In genomic region chr4:74539043-74539790, GRCh38 we compare ENCODE assay signal across 13 cellular contexts.
DNase-seq lines count a peak whose midpoint lies in the region; ATAC-seq and TF ChIP-seq lines count a peak whose summit lies in the region.
"Had no signal": no experiment of that assay in that cellular context is flagged by ENCODE, and none has a peak within 500 bp of the region (broad histone marks: within the 10 kb centered on the region; RNA-seq: fewer than 3 reads in every experiment).

No MANE protein-coding gene starts in this region.

- H3K36me3 ChIP-seq in GM23248 (ENCODE audit: low read depth) (no peaks in the 10 kb centered on the region), esophagus muscularis mucosa (no peaks in the 10 kb centered on the region)
- H3K36me3 ChIP-seq: sigmoid colon had no signal

- DNase-seq in GM23248 (peak; percentile 52), amniotic epithelial cell (ENCODE audit: low read depth) (peak; percentile 11), kidney glomerular epithelial cell (lab: John Stamatoyannopoulos, UW) (peak; percentile 73), cortex of kidney (lab: John Stamatoyannopoulos, UW) (no peak), GM13976 (ENCODE audit: low spot score) (no peak), esophagus muscularis mucosa (ENCODE audit: extremely low spot score) (no peak)
- DNase-seq: activated CD4-positive, alpha-beta T cell treated with anti-CD3 and anti-CD28 coated beads, Interleukin-2, amount 10 ng/mL, durations not matched to agents 7 days and 5 days; DMS 273 treated with DMSO at 0.1 percent for 48 hours; naive B cell; NCI-H2171; sigmoid colon; T-cell had no signal

- H2AFZ ChIP-seq in GM23248 = peak overlapping the region; percentile 18; the same call in 1 of the 2 replicates

- no peaks in the 10 kb centered on the region for H3K79me2 ChIP-seq in GM23248 (ENCODE audit: insufficient read depth)

- H3K9me2 ChIP-seq in GM23248 (ENCODE audit: insufficient read depth) = no peaks in the 10 kb centered on the region

- ATAC-seq in HG02870 (IDR thresholded peaks at IDR 0.05; ENCODE audit: unreplicated experiment) = no peak
- ATAC-seq: T-cell had no signal

- H3K9ac ChIP-seq in GM23248 = no peak overlapping the region

- H3K9me3 ChIP-seq in GM23248 (ENCODE audit: low read depth) (no peaks in the 10 kb centered on the region), esophagus muscularis mucosa (no peaks in the 10 kb centered on the region)
- H3K9me3 ChIP-seq: sigmoid colon had no signal

- intact Hi-C loops in esophagus muscularis mucosa (cut with DNase I) = no loop called here

- WGBS in GM23248 (ENCODE audit: low coverage in 1 of 2, low lambda C conversion rate in 2 of 2, missing lambda C conversion rate in 2 of 2), 2 experiments = 40 to 42% methylated on average over 3 of the region's 3 CpGs
- 74% methylated on average over 3 of the region's 3 CpGs for WGBS in esophagus muscularis mucosa

- TF ChIP-seq EP300 in esophagus muscularis mucosa (IDR thresholded peaks at IDR 0.05) = no peak

- H3K27me3 ChIP-seq in GM23248 (replicated peaks; ENCODE audit: insufficient read depth) = no peaks in the 10 kb centered on the region
- H3K27me3 ChIP-seq in esophagus muscularis mucosa = no peaks in the 10 kb centered on the region
- H3K27me3 ChIP-seq: sigmoid colon had no signal

- no peaks in the 10 kb centered on the region for H4K20me1 ChIP-seq in GM23248 (ENCODE audit: insufficient read depth)

- H3K4me3 ChIP-seq in GM23248 = no peak overlapping the region
- H3K4me3 ChIP-seq in esophagus muscularis mucosa = no peak overlapping the region
- H3K4me3 ChIP-seq: sigmoid colon had no signal

- peak overlapping the region; percentile 6 for H3K4me2 ChIP-seq in GM23248 (ENCODE audit: unreplicated experiment)

- peaks cover 44% of the 10 kb centered on the region for H3F3A ChIP-seq in GM23248 (ENCODE audit: insufficient read depth)

- H3K27ac ChIP-seq in GM23248 = peak overlapping the region; percentile 60
- no peak overlapping the region for H3K27ac ChIP-seq in esophagus muscularis mucosa (replicated peaks in 1 of 4)
- H3K27ac ChIP-seq: sigmoid colon had no signal

- H3K4me1 ChIP-seq in GM23248 (ENCODE audit: insufficient read depth) (peaks cover 82% of the 10 kb centered on the region), esophagus muscularis mucosa (peaks cover 0 to 33% (median 16%) of the 10 kb centered on the region in 4 donors)

- TF ChIP-seq CTCF in GM13976 (IDR thresholded peaks at IDR 0.05; ENCODE audit: borderline replicate concordance, control extremely low read depth, extremely low read depth, insufficient read depth, missing control alignments) (no peak), esophagus muscularis mucosa (IDR thresholded peaks at IDR 0.05) (no peak)

- TF ChIP-seq POLR2A in esophagus muscularis mucosa (IDR thresholded peaks at IDR 0.05; ENCODE audit: low read depth) = no peak

- in situ Hi-C loops in GM23248 (cut with MboI) (no loop called here), GM13976 (cut with MboI; ENCODE audit: low sequenced_read_pairs, unreplicated experiment) (no loop called here)

Comparison
In these comparisons a context has a peak if more than half of its experiments do, and no peak if none do; other contexts are left out.
1. DNase-seq: peak in GM23248 (single experiment), amniotic epithelial cell (single experiment) and kidney glomerular epithelial cell (single experiment); none in cortex of kidney (single experiment), GM13976 (single experiment) and esophagus muscularis mucosa (single experiment).